In genomic region chr19:18274776-18275356, GRCh38 we compare ENCODE assay signal across 7 cellular contexts. TPM values are rescaled to one million over a fixed set of nuclear protein-coding genes. Genes with fewer than 3 reads are reported as not detected.
DNase-seq lines count a peak whose midpoint lies in the region; ATAC-seq and TF ChIP-seq lines count a peak whose summit lies in the region.

No MANE protein-coding gene starts in this region.

- peak overlapping the region; percentile 52 to 68 for H3K9ac ChIP-seq in mucosa of rectum (ENCODE audit: low read depth in 1 of 2, low read length in 2 of 2)

- H3K4me1 ChIP-seq in HEK293 (ENCODE audit: control insufficient read depth, insufficient read depth, low read length) (no peaks in the 10 kb centered on the region), SJSA1 (replicated peaks) (peaks cover 20% of the 10 kb centered on the region), mucosa of rectum (ENCODE audit: control insufficient read depth in 2 of 2, insufficient read depth in 2 of 2, low read length in 2 of 2) (peaks cover 33 to 44% of the 10 kb centered on the region in 2 donors)

- ATAC-seq in activated CD4-positive, CD25-positive, alpha-beta regulatory T cell treated with anti-CD3 and anti-CD28 coated beads, Interleukin-2, amount 50 U/mL, for 24 hours, result no peak
- ATAC-seq in HG03108 (IDR thresholded peaks at IDR 0.05; ENCODE audit: unreplicated experiment), result no peak

- peaks cover 3 to 12% of the 10 kb centered on the region in 2 experiments; a peak in 2 of 3 replicates for H3K36me3 ChIP-seq in HEK293 (ENCODE audit: control insufficient read depth in 2 of 2, insufficient read depth in 1 of 2, low read length in 2 of 2)
- peaks cover 13% of the 10 kb centered on the region for H3K36me3 ChIP-seq in SJSA1
- peaks cover 11 to 13% of the 10 kb centered on the region in 2 donors for H3K36me3 ChIP-seq in mucosa of rectum (ENCODE audit: control insufficient read depth in 2 of 2, insufficient read depth in 2 of 2, low read length in 2 of 2)

- H3K4me3 ChIP-seq in HEK293 (ENCODE audit: low read depth, low read length) (no peak overlapping the region), SJSA1 (no peak overlapping the region), mucosa of rectum (ENCODE audit: low read length in 2 of 2) (peak overlapping the region; percentile 20 to 22)

- no peak overlapping the region for H3K27ac ChIP-seq in HEK293 (ENCODE audit: extremely low read depth, low read depth, low read length)
- H3K27ac ChIP-seq in SJSA1, result peak overlapping the region; percentile 38
- peak overlapping the region; percentile 82 to 91 for H3K27ac ChIP-seq in mucosa of rectum (ENCODE audit: low read depth in 2 of 2, low read length in 2 of 2)

- POLR2A ChIA-PET in HEK293 (lab: Yijun Ruan, JAX), result interaction anchor here (0.6 to 1.2 kb wide), 3 partner anchors 30 to 55 kb away, joined by 3 to 5 read pairs (median 3); partner anchors contain the start of gene LSM4

- CTCF ChIA-PET in HEK293 (lab: Yijun Ruan, JAX), result interaction anchor here (0.6 to 2.5 kb wide), 6 partner anchors 23 to 291 kb away, joined by 3 to 23 read pairs (median 4); partner anchors contain the start of gene LSM4

- DNase-seq in SJSA1 (ENCODE audit: low read depth in 1 of 2, low spot score in 2 of 2) (peak; percentile 54 to 79), epidermal melanocyte (ENCODE audit: insufficient read length, low spot score) (peak; percentile 50), T-helper 9 cell (no peak)

- H3K9me3 ChIP-seq in HEK293 (ENCODE audit: control insufficient read depth, insufficient read depth, low read depth, low read length) (no peaks in the 10 kb centered on the region), SJSA1 (replicated peaks) (no peaks in the 10 kb centered on the region), mucosa of rectum (ENCODE audit: control insufficient read depth in 2 of 2, low read length in 2 of 2) (no peaks in the 10 kb centered on the region)

- TF ChIP-seq CTCF in HEK293 (tag by site-specific recombination; IDR thresholded peaks at IDR 0.05), result no peak

- H3K27me3 ChIP-seq in SJSA1 (replicated peaks) (no peaks in the 10 kb centered on the region), mucosa of rectum (ENCODE audit: control insufficient read depth in 2 of 2, insufficient read depth in 2 of 2, low read length in 2 of 2) (no peaks in the 10 kb centered on the region)

TF ChIP-seq in HEK293, 187 proteins besides CTCF, POLR2A, EP300 and RAD21 (continues in another document):
- TF ChIP-seq ZBTB8A (tag by site-specific recombination; IDR thresholded peaks at IDR 0.05), result peak; percentile 21; the same call in 1 of the 2 replicates
- peak; percentile 49 for TF ChIP-seq ZNF366 (tag by site-specific recombination; conservative IDR thresholded peaks at IDR 0.05)
- peak; percentile 81 for TF ChIP-seq ZBTB17 (tag by site-specific recombination; IDR thresholded peaks at IDR 0.05)
- no peak for TF ChIP-seq ZNF777 (tag by site-specific recombination; IDR thresholded peaks at IDR 0.05; ENCODE audit: borderline replicate concordance)
- no peak; the same call in 1 of the 2 replicates for TF ChIP-seq KLF8 (tag by site-specific recombination; IDR thresholded peaks at IDR 0.05)
- TF ChIP-seq ZBTB21 (tag by site-specific recombination; IDR thresholded peaks at IDR 0.05), result no peak
- TF ChIP-seq ZNF530 (tag by site-specific recombination; IDR thresholded peaks at IDR 0.05; ENCODE audit: low read depth), result no peak
- TF ChIP-seq ZBTB48 (tag by site-specific recombination; IDR thresholded peaks at IDR 0.05), result no peak
- TF ChIP-seq ZNF280D (tag by site-specific recombination; IDR thresholded peaks at IDR 0.05), result no peak
- peak; percentile 88 for TF ChIP-seq PATZ1 (tag by site-specific recombination; IDR thresholded peaks at IDR 0.05)
- no peak for TF ChIP-seq SALL2 (tag by site-specific recombination; IDR thresholded peaks at IDR 0.05; ENCODE audit: borderline replicate concordance)
- TF ChIP-seq ZSCAN5A (tag by site-specific recombination; IDR thresholded peaks at IDR 0.05), result no peak
- no peak for TF ChIP-seq ZNF843 (tag by site-specific recombination; IDR thresholded peaks at IDR 0.05)
- no peak for TF ChIP-seq ZNF510 (tag by site-specific recombination; IDR thresholded peaks at IDR 0.05; ENCODE audit: insufficient replicate concordance)
- no peak for TF ChIP-seq ZNF404 (tag by site-specific recombination; IDR thresholded peaks at IDR 0.05)
- TF ChIP-seq KLF10 (tag by site-specific recombination; IDR thresholded peaks at IDR 0.05), result no peak
- TF ChIP-seq ZNF501 (tag by site-specific recombination; IDR thresholded peaks at IDR 0.05), result 0 out of 2 replicates have a peak, but pooled peaks have one; percentile 55
- TF ChIP-seq BCL11A (tag by site-specific recombination; IDR thresholded peaks at IDR 0.05; ENCODE audit: low read depth), result no peak; the same call in 1 of the 2 replicates
- TF ChIP-seq ZNF513 (tag by site-specific recombination; IDR thresholded peaks at IDR 0.05), result no peak
- peak; percentile 98 for TF ChIP-seq ZFP69B (tag by site-specific recombination; IDR thresholded peaks at IDR 0.05)
- TF ChIP-seq ZNF202 (tag by site-specific recombination; IDR thresholded peaks at IDR 0.05; ENCODE audit: borderline replicate concordance), result no peak

RNA-seq across cellular contexts. Expression of gene IQCN, which starts 0.6 kb away (rescaled TPM):
- total RNA-seq in SJSA1 (2014; rRNA removed; shearing (Covaris generic)), result 0.13 and 0.22 TPM in 2 replicates

RNA-seq across cellular contexts. Expression of gene JUND, which starts 6.6 kb away (rescaled TPM):
- total RNA-seq in SJSA1 (2014; rRNA removed; shearing (Covaris generic)), result 17.2 and 69.6 TPM in 2 replicates

RNA-seq across cellular contexts. Expression of gene LSM4, which starts 48.0 kb away (rescaled TPM):
- 395 and 478 TPM in 2 replicates for total RNA-seq in SJSA1 (2014; rRNA removed; shearing (Covaris generic))

RNA-seq across cellular contexts. Expression of gene PDE4C, which starts 48.6 kb away (rescaled TPM):
- total RNA-seq in SJSA1 (2014; rRNA removed; shearing (Covaris generic)), result not detected in 2 replicates

Comparison
In these comparisons a context has a peak if more than half of its experiments do, and no peak if none do; other contexts are left out.
1. H3K4me3 ChIP-seq: peak in mucosa of rectum (2 of 2); none in HEK293 (single experiment) and SJSA1 (single experiment).